In genomic region chr10:129977794-129978193, GRCh38 we compare ENCODE assay signal across 25 cellular contexts. TPM values are rescaled to one million over a fixed set of nuclear protein-coding genes. Genes with fewer than 3 reads are reported as not detected.
"Had no signal": no experiment of that assay in that cellular context is flagged by ENCODE, and none has a peak within 500 bp of the region (broad histone marks: within the 10 kb centered on the region; RNA-seq: fewer than 3 reads in every experiment).

No MANE protein-coding gene starts in this region.

- H3K4me1 ChIP-seq: gastrocnemius medialis, heart right ventricle, lower lobe of right lung had no signal

- H3K4me3 ChIP-seq: coronary artery, dorsolateral prefrontal cortex, esophagus squamous epithelium, gastrocnemius medialis, heart right ventricle, left lung, lower lobe of right lung, mucosa of descending colon had no signal

- H3K4me3 Mint-ChIP-seq: mesothelial cell of epicardium had no signal

- DNase-seq: dermis blood vessel endothelial cell; effector CD4-positive, alpha-beta T cell; effector memory CD4-positive, alpha-beta T cell; erythroblast; esophagus squamous epithelium; foreskin fibroblast; foreskin melanocyte; gastrocnemius medialis; glutamatergic neuron; head of caudate nucleus; heart right ventricle; hippocampal formation; left cardiac atrium; left lung; left ventricle myocardium superior; lower lobe of right lung; mesenchymal stem cell; mucosa of descending colon had no signal

- H3K36me3 ChIP-seq: esophagus squamous epithelium, gastrocnemius medialis, heart right ventricle, left lung, lower lobe of right lung had no signal

- H3K27ac ChIP-seq: coronary artery, dorsolateral prefrontal cortex, epithelial cell of prostate, esophagus squamous epithelium, gastrocnemius medialis, heart right ventricle, left lung, lower lobe of right lung had no signal

- H3K27ac Mint-ChIP-seq: mesothelial cell of epicardium had no signal

- ATAC-seq: esophagus mucosa, gastrocnemius medialis, heart right ventricle, left cardiac atrium, left lung, left ventricle myocardium superior, mucosa of descending colon had no signal

- H3K9me3 ChIP-seq: esophagus squamous epithelium, gastrocnemius medialis, mucosa of descending colon had no signal

- H3K36me3 Mint-ChIP-seq: mesothelial cell of epicardium had no signal

RNA-seq across cellular contexts. Expression of gene EBF3, which starts 13.7 kb away (rescaled TPM):
- total RNA-seq: kidney epithelial cell had no signal
- polyA plus RNA-seq: keratinocyte had no signal
